ENCODE assay signal across 24 cellular contexts in the genomic region with DNA sequence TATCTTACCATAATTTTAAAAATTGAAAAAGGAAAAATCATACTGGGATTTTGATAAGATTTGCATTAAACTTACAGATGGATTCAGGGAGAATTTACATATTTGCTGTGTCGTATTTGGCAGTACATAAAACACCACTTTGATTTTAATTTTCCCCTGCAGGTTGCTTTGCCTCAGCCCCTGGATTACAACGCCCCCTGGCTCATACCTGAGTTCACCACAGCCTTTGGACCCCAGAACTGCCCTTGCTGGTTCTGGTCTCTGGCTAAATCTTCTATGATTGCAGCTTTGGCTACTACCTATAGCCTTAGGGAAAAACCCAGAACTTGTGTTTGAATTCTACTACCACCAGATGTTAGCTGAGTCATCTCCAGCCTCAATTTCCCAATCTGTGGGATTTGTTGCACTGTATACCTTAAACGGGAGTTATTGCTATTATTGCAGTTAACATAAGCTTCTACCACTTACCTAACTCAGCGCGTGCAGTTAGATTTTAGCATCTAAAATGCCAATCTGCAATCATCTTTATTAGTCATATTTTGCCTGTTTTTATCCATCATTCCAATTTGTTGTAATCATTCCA.
DNase-seq lines count a peak whose midpoint lies in the region; ATAC-seq, FAIRE-seq and TF ChIP-seq lines count a peak whose summit lies in the region.
"Had no signal": no experiment of that assay in that cellular context is flagged by ENCODE, and none has a peak within 500 bp of the region (broad histone marks: within the 10 kb centered on the region; RNA-seq: fewer than 3 reads in every experiment).

No MANE protein-coding gene starts in this region.

- H3K9me3 ChIP-seq in GM12878 (replicated peaks; ENCODE audit: control insufficient read depth, insufficient read depth, low read length) (peaks cover 10% of the 10 kb centered on the region), tibial nerve (no peaks in the 10 kb centered on the region)
- H3K9me3 ChIP-seq: pancreas, thyroid gland had no signal

- no peak for FAIRE-seq in GM12878 (lab: Jason Lieb, UNC)
- FAIRE-seq: A204.1, pancreas had no signal

- H3K27me3 Mint-ChIP-seq in HFFc6 (ENCODE audit: insufficient read depth), result no peaks in the 10 kb centered on the region
- H3K27me3 Mint-ChIP-seq: activated B cell treated with CpG ODN at 0.5 μM for 24 hours; activated CD8-positive, alpha-beta memory T cell treated with anti-CD3 and anti-CD28 coated beads, Interleukin-2, amount 10 ng/mL, durations not matched to agents 7 days and 5 days; CD4-positive, alpha-beta memory T cell had no signal

- in situ Hi-C loops in GM12878 (cut with MboI) (no loop called here), KBM-7 (cut with MboI; ENCODE audit: low pct_unique_long_range_greater_than_20kb, low sequenced_read_pairs) (no loop called here)

- no peaks in the 10 kb centered on the region for H3K79me2 ChIP-seq in GM12878 (ENCODE audit: control insufficient read depth, insufficient read depth, low read length)

- H3K9ac ChIP-seq in GM12878 (ENCODE audit: control insufficient read depth, insufficient read depth, low read length), result no peak overlapping the region
- H3K9ac ChIP-seq: KMS-11 had no signal

- peak; percentile 37; the same call in 1 of the 2 replicates for TF ChIP-seq RAD21 in GM12878 (IDR thresholded peaks at IDR 0.05; ENCODE audit: insufficient read depth, low read depth, low read length)

- no peak overlapping the region for H2AFZ ChIP-seq in GM12878 (ENCODE audit: control insufficient read depth, low read depth, low read length)

- no peaks in the 10 kb centered on the region for H3K9me3 Mint-ChIP-seq in HFFc6

- H3K36me3 Mint-ChIP-seq in HFFc6 (ENCODE audit: low read depth), result no peaks in the 10 kb centered on the region
- H3K36me3 Mint-ChIP-seq: CD4-positive, alpha-beta memory T cell had no signal

- no peak for TF ChIP-seq POLR2A in GM12878 (IDR thresholded peaks at IDR 0.05; ENCODE audit: low read depth, low read length)
- TF ChIP-seq POLR2A in tibial nerve (IDR thresholded peaks at IDR 0.05), result no peak

- no peak overlapping the region for H3K4me3 Mint-ChIP-seq in HFFc6
- H3K4me3 Mint-ChIP-seq: activated B cell treated with CpG ODN at 0.5 μM for 24 hours; activated CD8-positive, alpha-beta memory T cell treated with anti-CD3 and anti-CD28 coated beads, Interleukin-2, amount 10 ng/mL, durations not matched to agents 7 days and 5 days had no signal

- no TSS peak for BruUV-seq in GM12878 (replicated peaks; lab: Mats Ljungman, UMichigan)

- ATAC-seq in GM12878 (no peak), left lobe of liver (peak; percentile 33)
- ATAC-seq: activated CD8-positive, alpha-beta memory T cell treated with anti-CD3 and anti-CD28 coated beads, Interleukin-2, amount 10 ng/mL, durations not matched to agents 7 days and 5 days; esophagus mucosa; left cardiac atrium; pancreas had no signal

- H3K27ac Mint-ChIP-seq in HFFc6, result no peak overlapping the region
- H3K27ac Mint-ChIP-seq: activated B cell treated with CpG ODN at 0.5 μM for 24 hours; activated CD8-positive, alpha-beta memory T cell treated with anti-CD3 and anti-CD28 coated beads, Interleukin-2, amount 10 ng/mL, durations not matched to agents 7 days and 5 days had no signal

- H3K27me3 ChIP-seq in GM12878 (replicated peaks in 1 of 2; ENCODE audit: control insufficient read depth in 2 of 2, insufficient read depth in 2 of 2, low read length in 1 of 2) (no peaks in the 10 kb centered on the region), tibial nerve (no peaks in the 10 kb centered on the region)
- H3K27me3 ChIP-seq: pancreas, thyroid gland had no signal

- H3K4me1 ChIP-seq in GM12878 (ENCODE audit: control insufficient read depth, insufficient read depth, low read length) (peaks cover 20% of the 10 kb centered on the region), tibial nerve (no peaks in the 10 kb centered on the region)
- H3K4me1 ChIP-seq: pancreas, thyroid gland had no signal

- POLR2A ChIA-PET in GM12878 (lab: Charles Lee), result interaction anchor here (0.9 to 1.7 kb wide), 3 partner anchors 17 to 323 kb away, joined by 3 to 5 read pairs (median 5); partner anchors contain the start of gene STT3B

- H3K36me3 ChIP-seq in GM12878 (ENCODE audit: control insufficient read depth in 2 of 2, insufficient read depth in 2 of 2, low read length in 1 of 2) (no peaks in the 10 kb centered on the region), tibial nerve (no peaks in the 10 kb centered on the region)
- H3K36me3 ChIP-seq: pancreas, thyroid gland had no signal

- WGBS in GM12878 (ENCODE audit: insufficient coverage, insufficient replicate concordance, low lambda C conversion rate, missing lambda C conversion rate), result 68% methylated on average over 5 of the region's 5 CpGs
- WGBS in tibial nerve, 2 donors, result 90 to 92% methylated on average over 5 of the region's 5 CpGs

- CTCF ChIA-PET in GM12878 (lab: Yijun Ruan, JAX), result interaction anchor here (0.9 to 1.5 kb wide), 7 partner anchors 8 to 20 kb away, joined by 3 to 5 read pairs (median 3); no protein-coding TSS in a partner anchor

- RAD21 ChIA-PET in GM12878 (lab: Charles Lee; ENCODE audit: unreplicated experiment), result interaction anchor here (0.6 to 2.0 kb wide), 4 partner anchors 9 to 32 kb away, joined by 3 to 7 read pairs (median 3); no protein-coding TSS in a partner anchor

- H3K4me3 ChIP-seq in GM12878, result no peak overlapping the region
- H3K4me3 ChIP-seq in tibial nerve, result no peak overlapping the region
- H3K4me3 ChIP-seq: pancreas, skin epidermis, thyroid gland had no signal

- H3K4me1 Mint-ChIP-seq in HFFc6 (ENCODE audit: low read depth), result peaks cover 26% of the 10 kb centered on the region

- intact Hi-C loops in GM12878 (cut with micrococcal nuclease; ENCODE audit: unreplicated experiment), result loop anchor here (5.0 kb wide), 1 partner anchor 322 kb away; the partner anchor contains the start of gene STT3B

- SMC1A ChIA-PET in GM12878 (lab: Charles Lee; ENCODE audit: uncharacterized antibody, unreplicated experiment), result interaction anchor here (1.0 to 7.1 kb wide), 12 partner anchors 8 to 239 kb away, joined by 3 to 48 read pairs (median 4); no protein-coding TSS in a partner anchor

- peak; percentile 28 for DNase-seq in DMS 273 (lab: John Stamatoyannopoulos, UW; ENCODE audit: unreplicated experiment)
- no peak for DNase-seq in DMS 273 treated with DMSO at 0.1 percent for 48 hours (lab: John Stamatoyannopoulos, UW)
- DNase-seq in HFFc6, result no peak
- no peak for DNase-seq in GM12878 (ENCODE audit: low read depth, low spot score)
- DNase-seq in left lobe of liver (ENCODE audit: low spot score), result no peak
- DNase-seq in KBM-7, result no peak
- no peak for DNase-seq in tibial nerve (ENCODE audit: low spot score in 2 of 2)
- no peak for DNase-seq in HuH-7 (ENCODE audit: low spot score)
- DNase-seq: activated B cell treated with CpG ODN at 0.5 μM for 24 hours; activated CD8-positive, alpha-beta memory T cell treated with anti-CD3 and anti-CD28 coated beads, Interleukin-2, amount 10 ng/mL, durations not matched to agents 7 days and 5 days; activated gamma-delta T cell treated with Interleukin-2 at 50 U/mL for 16 hours; aorta; CD4-positive, alpha-beta memory T cell; cortex of kidney; HCEC 1CT; left cardiac atrium; NCI-H1694; NCI-H510A; pancreas; thyroid gland had no signal

- H3K27ac ChIP-seq in GM12878 (ENCODE audit: control insufficient read depth, insufficient read depth) (no peak overlapping the region), tibial nerve (no peak overlapping the region)
- H3K27ac ChIP-seq: KMS-11, pancreas, skin epidermis, thyroid gland had no signal

- no peak overlapping the region for H3K4me2 ChIP-seq in GM12878 (ENCODE audit: control insufficient read depth, insufficient read depth)
- H3K4me2 ChIP-seq: KMS-11 had no signal

- H4K20me1 ChIP-seq in GM12878 (ENCODE audit: control insufficient read depth, insufficient read depth), result no peaks in the 10 kb centered on the region

- TF ChIP-seq CTCF in HFFc6 (IDR thresholded peaks at IDR 0.05) (peak; percentile 52), GM12878 (IDR thresholded peaks at IDR 0.05 in 2 of 3, conservative IDR thresholded peaks at IDR 0.05 in 1 of 3; ENCODE audit: control insufficient read depth in 2 of 3, extremely low read depth in 1 of 3, insufficient read depth in 1 of 3, low read depth in 3 of 3, low read length in 3 of 3) (0 out of 6 replicates have a peak, but pooled peaks of 1 of the 3 experiments have one; percentile 7), tibial nerve (IDR thresholded peaks at IDR 0.05) (no peak)

- TF ChIP-seq EP300 in GM12878 (IDR thresholded peaks at IDR 0.05; ENCODE audit: borderline replicate concordance in 1 of 2, control insufficient read depth in 1 of 2, low read depth in 2 of 2, low read length in 2 of 2) (no peak), tibial nerve (IDR thresholded peaks at IDR 0.05) (no peak)

TF ChIP-seq in GM12878, 131 proteins besides CTCF, POLR2A, EP300 and RAD21 (continues in another document):
- TF ChIP-seq CREM (IDR thresholded peaks at IDR 0.05; ENCODE audit: low read depth), result no peak
- TF ChIP-seq ETV6 (conservative IDR thresholded peaks at IDR 0.05 in 1 of 2, IDR thresholded peaks at IDR 0.05 in 1 of 2; ENCODE audit: borderline replicate concordance in 1 of 2, low read depth in 1 of 2), result no peak
- no peak for TF ChIP-seq SMARCA5 (IDR thresholded peaks at IDR 0.05)
- TF ChIP-seq MYB (IDR thresholded peaks at IDR 0.05; ENCODE audit: borderline replicate concordance, low read depth, low read length), result no peak
- TF ChIP-seq POU2F2 (IDR thresholded peaks at IDR 0.05; ENCODE audit: borderline replicate concordance, low read depth, low read length), result no peak
